Comparison of ENCODE assay signal across 13 cellular contexts in genomic region chr22:30744224-30744623, GRCh38. TPM values are rescaled to one million over a fixed set of nuclear protein-coding genes. Genes with fewer than 3 reads are reported as not detected.
A peak's percentile ranks its signal among the peaks of the same experiment; 100 is the strongest.
DNase-seq lines count a peak whose midpoint lies in the region; ATAC-seq lines count a peak whose summit lies in the region.
"Had no signal": no experiment of that assay in that cellular context is flagged by ENCODE, and none has a peak within 500 bp of the region (broad histone marks: within the 10 kb centered on the region; RNA-seq: fewer than 3 reads in every experiment).

No MANE protein-coding gene starts in this region.

- H3K27ac Mint-ChIP-seq in activated CD4-positive, alpha-beta T cell treated with anti-CD3 and anti-CD28 coated beads, Interleukin-2, amount 10 ng/mL, durations not matched to agents 7 days and 5 days = peak overlapping the region; percentile 52
- H3K27ac Mint-ChIP-seq in stimulated activated naive CD8-positive, alpha-beta T cell treated with anti-CD3 and anti-CD28 coated beads, Interleukin-15, amount 100 ng/mL, for 72 hours = peak overlapping the region in 1 of 2 donors; percentile 83
- H3K27ac Mint-ChIP-seq in activated T-helper 17 cell treated with anti-CD3 and anti-CD28 coated beads, Interleukin-2, amount 50 U/mL, for 72 hours = peak overlapping the region; percentile 99

- H3K9me3 Mint-ChIP-seq in activated CD4-positive, alpha-beta T cell treated with anti-CD3 and anti-CD28 coated beads, Interleukin-2, amount 10 ng/mL, durations not matched to agents 7 days and 5 days = peaks cover 2% of the 10 kb centered on the region
- H3K9me3 Mint-ChIP-seq in stimulated activated naive CD8-positive, alpha-beta T cell treated with anti-CD3 and anti-CD28 coated beads, Interleukin-15, amount 100 ng/mL, for 72 hours = no peaks in the 10 kb centered on the region
- no peaks in the 10 kb centered on the region for H3K9me3 Mint-ChIP-seq in activated T-helper 17 cell treated with anti-CD3 and anti-CD28 coated beads, Interleukin-2, amount 50 U/mL, for 72 hours

- no peaks in the 10 kb centered on the region for H3K27me3 Mint-ChIP-seq in activated CD4-positive, alpha-beta T cell treated with anti-CD3 and anti-CD28 coated beads, Interleukin-2, amount 10 ng/mL, durations not matched to agents 7 days and 5 days
- H3K27me3 Mint-ChIP-seq in stimulated activated naive CD8-positive, alpha-beta T cell treated with anti-CD3 and anti-CD28 coated beads, Interleukin-15, amount 100 ng/mL, for 72 hours = peaks cover 8% of the 10 kb centered on the region
- no peaks in the 10 kb centered on the region for H3K27me3 Mint-ChIP-seq in activated T-helper 17 cell treated with anti-CD3 and anti-CD28 coated beads, Interleukin-2, amount 50 U/mL, for 72 hours

- CTCF ChIA-PET in activated CD4-positive, alpha-beta T cell treated with anti-CD3 and anti-CD28 coated beads, Interleukin-2, amount 10 ng/mL, durations not matched to agents 7 days and 5 days (lab: Charles Lee) = interaction anchor here (1.2 to 5.9 kb wide), 4 partner anchors 9 to 363 kb away, joined by 4 to 38 read pairs (median 14); partner anchors contain the start of genes SELENOM and SLC35E4

- no peak for DNase-seq in activated CD4-positive, alpha-beta T cell treated with anti-CD3 and anti-CD28 coated beads, Interleukin-2, amount 10 ng/mL, durations not matched to agents 7 days and 5 days
- no peak for DNase-seq in activated CD4-positive, alpha-beta T cell treated with anti-CD3 and anti-CD28 coated beads, Interleukin-2, amount 50 U/mL, for 4 hours
- DNase-seq in stimulated activated naive CD8-positive, alpha-beta T cell treated with anti-CD3 and anti-CD28 coated beads, Interleukin-15, amount 100 ng/mL, for 72 hours = no peak
- DNase-seq in stimulated activated naive CD8-positive, alpha-beta T cell treated with anti-CD3 and anti-CD28 coated beads, Interleukin-15, Interleukin-2, amounts not matched to agents 100 U/mL and 50 U/mL, for 24 hours = no peak
- no peak for DNase-seq in DMS153 treated with DMSO at 0.1 percent for 48 hours (lab: John Stamatoyannopoulos, UW; ENCODE audit: unreplicated experiment)
- no peak for DNase-seq in germinal center (ENCODE audit: low spot score)
- DNase-seq: GDM1, NCI-H1436, NCI-H2029 treated with DMSO at 0.1 percent for 48 hours, NCI-H510A, NCI-H774 had no signal

- no peak for ATAC-seq in stimulated activated naive CD8-positive, alpha-beta T cell treated with anti-CD3 and anti-CD28 coated beads, Interleukin-15, amount 100 ng/mL, for 72 hours
- no peak for ATAC-seq in stimulated activated naive CD8-positive, alpha-beta T cell treated with anti-CD3 and anti-CD28 coated beads, Interleukin-15, Interleukin-2, amounts not matched to agents 100 U/mL and 50 U/mL, for 24 hours
- ATAC-seq in activated T-helper 17 cell treated with anti-CD3 and anti-CD28 coated beads, Interleukin-2, amount 50 U/mL, for 72 hours (replicated peaks) = no peak
- no peak for ATAC-seq in GM19328 (IDR thresholded peaks at IDR 0.05; ENCODE audit: unreplicated experiment)

- peaks cover 3% of the 10 kb centered on the region for H3K36me3 Mint-ChIP-seq in activated CD4-positive, alpha-beta T cell treated with anti-CD3 and anti-CD28 coated beads, Interleukin-2, amount 10 ng/mL, durations not matched to agents 7 days and 5 days (ENCODE audit: low read depth)
- H3K36me3 Mint-ChIP-seq in activated T-helper 17 cell treated with anti-CD3 and anti-CD28 coated beads, Interleukin-2, amount 50 U/mL, for 72 hours (ENCODE audit: low read depth) = no peaks in the 10 kb centered on the region

- peaks cover 64% of the 10 kb centered on the region for H3K4me1 Mint-ChIP-seq in activated CD4-positive, alpha-beta T cell treated with anti-CD3 and anti-CD28 coated beads, Interleukin-2, amount 10 ng/mL, durations not matched to agents 7 days and 5 days
- H3K4me1 Mint-ChIP-seq in stimulated activated naive CD8-positive, alpha-beta T cell treated with anti-CD3 and anti-CD28 coated beads, Interleukin-15, amount 100 ng/mL, for 72 hours = peaks cover 64% of the 10 kb centered on the region
- H3K4me1 Mint-ChIP-seq in activated T-helper 17 cell treated with anti-CD3 and anti-CD28 coated beads, Interleukin-2, amount 50 U/mL, for 72 hours = peaks cover 50% of the 10 kb centered on the region

- H3K4me3 Mint-ChIP-seq in activated CD4-positive, alpha-beta T cell treated with anti-CD3 and anti-CD28 coated beads, Interleukin-2, amount 10 ng/mL, durations not matched to agents 7 days and 5 days = no peak overlapping the region
- H3K4me3 Mint-ChIP-seq in stimulated activated naive CD8-positive, alpha-beta T cell treated with anti-CD3 and anti-CD28 coated beads, Interleukin-15, amount 100 ng/mL, for 72 hours = peak overlapping the region; percentile 26 to 69
- peak overlapping the region; percentile 80 for H3K4me3 Mint-ChIP-seq in activated T-helper 17 cell treated with anti-CD3 and anti-CD28 coated beads, Interleukin-2, amount 50 U/mL, for 72 hours

- POLR2A ChIA-PET in activated CD4-positive, alpha-beta T cell treated with anti-CD3 and anti-CD28 coated beads, Interleukin-2, amount 10 ng/mL, durations not matched to agents 7 days and 5 days (lab: Charles Lee) = interaction anchor here (0.5 to 0.6 kb wide), 2 partner anchors 14 to 469 kb away, joined by 3 to 4 read pairs; no protein-coding TSS in a partner anchor

RNA-seq across cellular contexts. Expression of gene OSBP2, which starts 49.5 kb away (rescaled TPM):
- 1 to 10 TPM; 1.1 TPM for total RNA-seq in activated CD4-positive, alpha-beta T cell treated with anti-CD3 and anti-CD28 coated beads, Interleukin-2, amount 10 ng/mL, durations not matched to agents 7 days and 5 days
- 10 to 100 TPM in 1 of 2 donors, 1 to 10 TPM in 1; 3.1 to 16.7 TPM for total RNA-seq in activated T-helper 17 cell treated with anti-CD3 and anti-CD28 coated beads, Interleukin-2, amount 50 U/mL, for 72 hours
